Comparison of ENCODE assay signal across 17 cellular contexts in genomic region chr2:130319536-130319935, GRCh38. TPM values are rescaled to one million over a fixed set of nuclear protein-coding genes. Genes with fewer than 3 reads are reported as not detected.
DNase-seq lines count a peak whose midpoint lies in the region; ATAC-seq, FAIRE-seq and TF ChIP-seq lines count a peak whose summit lies in the region.
"Had no signal": no experiment of that assay in that cellular context is flagged by ENCODE, and none has a peak within 500 bp of the region (broad histone marks: within the 10 kb centered on the region; RNA-seq: fewer than 3 reads in every experiment).

No MANE protein-coding gene starts in this region.

- no peak for TF ChIP-seq EP300 in HepG2 (IDR thresholded peaks at IDR 0.05; ENCODE audit: low read depth in 2 of 2, low read length in 2 of 2)
- TF ChIP-seq EP300 in HepG2 (CRISPR knock-in tag; IDR thresholded peaks at IDR 0.05; ENCODE audit: borderline replicate concordance), result no peak

- H3K27ac ChIP-seq in HepG2 (ENCODE audit: extremely low read length, insufficient read depth, low read length), result no peak overlapping the region
- no peak overlapping the region for H3K27ac ChIP-seq in right lobe of liver
- no peak overlapping the region for H3K27ac ChIP-seq in RWPE1
- no peak overlapping the region for H3K27ac ChIP-seq in SJCRH30
- H3K27ac ChIP-seq in prostate gland, result no peak overlapping the region
- H3K27ac ChIP-seq: HL-60 had no signal

- H3K4me1 ChIP-seq in HepG2 (ENCODE audit: insufficient read depth, low read length) (peaks cover 14% of the 10 kb centered on the region), right lobe of liver (no peaks in the 10 kb centered on the region), SJCRH30 (no peaks in the 10 kb centered on the region), prostate gland (replicated peaks) (no peaks in the 10 kb centered on the region)

- H3K9ac ChIP-seq in HepG2 (ENCODE audit: insufficient read depth, low read depth, low read length), result no peak overlapping the region

- TF ChIP-seq RAD21 in HepG2 (CRISPR knock-in tag; IDR thresholded peaks at IDR 0.05), result no peak

- no peaks in the 10 kb centered on the region for H4K20me1 ChIP-seq in HepG2 (ENCODE audit: insufficient read depth, low read length)

- H3K4me3 ChIP-seq in HepG2 (replicated peaks in 1 of 3; ENCODE audit: insufficient read depth in 1 of 3, low read depth in 2 of 3, low read length in 3 of 3) (no peak overlapping the region), right lobe of liver (no peak overlapping the region), epithelial cell of esophagus (ENCODE audit: low read length) (no peak overlapping the region), SJCRH30 (no peak overlapping the region), prostate gland (no peak overlapping the region)

- H3K4me2 ChIP-seq in HepG2 (ENCODE audit: low read depth, low read length), result no peak overlapping the region

- no peak for TF ChIP-seq POLR2A in HepG2 (IDR thresholded peaks at IDR 0.05; ENCODE audit: insufficient read depth in 1 of 2, low read depth in 2 of 2, low read length in 2 of 2)
- TF ChIP-seq POLR2A in right lobe of liver (IDR thresholded peaks at IDR 0.05), result no peak
- TF ChIP-seq POLR2A in prostate gland (IDR thresholded peaks at IDR 0.05), result no peak

- no peak for TF ChIP-seq CTCF in HepG2 (CRISPR knock-in tag; IDR thresholded peaks at IDR 0.05)
- TF ChIP-seq CTCF in right lobe of liver (IDR thresholded peaks at IDR 0.05), result no peak
- TF ChIP-seq CTCF in RWPE1 (conservative IDR thresholded peaks at IDR 0.05; ENCODE audit: low read depth), result no peak
- TF ChIP-seq CTCF in epithelial cell of esophagus (IDR thresholded peaks at IDR 0.05; ENCODE audit: insufficient read depth, low read depth, low read length, missing control alignments), result no peak
- TF ChIP-seq CTCF in prostate gland (IDR thresholded peaks at IDR 0.05), result no peak

- CTCF ChIA-PET in HepG2 (lab: Yijun Ruan, JAX; ENCODE audit: low intra/inter-chr PET ratio, low total read pairs), result no interaction called here
- CTCF ChIA-PET in RWPE1 (lab: Yijun Ruan, JAX), result no interaction called here

- no peaks in the 10 kb centered on the region; a peak in 2 of 5 replicates for H3K27me3 ChIP-seq in HepG2 (ENCODE audit: control insufficient read depth in 1 of 2, insufficient read depth in 2 of 2, low read length in 2 of 2)
- no peaks in the 10 kb centered on the region for H3K27me3 ChIP-seq in right lobe of liver
- H3K27me3 ChIP-seq in SJCRH30, result peaks cover 8% of the 10 kb centered on the region; the same call in 1 of the 2 replicates
- H3K27me3 ChIP-seq in prostate gland (replicated peaks; ENCODE audit: insufficient read depth), result no peaks in the 10 kb centered on the region

- no peak overlapping the region for H2AFZ ChIP-seq in HepG2 (ENCODE audit: low read length)

- FAIRE-seq in HepG2 (lab: Jason Lieb, UNC), result no peak
- FAIRE-seq: GM12892, GM19239, H1 had no signal

- intact Hi-C loops in HepG2 (cut with micrococcal nuclease; ENCODE audit: unreplicated experiment) (no loop called here), right lobe of liver (cut with DNase I) (no loop called here), prostate gland (cut with DNase I) (no loop called here)

- H3K79me2 ChIP-seq in HepG2 (ENCODE audit: insufficient read depth, low read length), result no peaks in the 10 kb centered on the region

- H3K36me3 ChIP-seq in HepG2 (replicated peaks in 1 of 2; ENCODE audit: control insufficient read depth in 1 of 2, insufficient read depth in 2 of 2, low read length in 2 of 2), result no peaks in the 10 kb centered on the region
- no peaks in the 10 kb centered on the region for H3K36me3 ChIP-seq in right lobe of liver
- no peaks in the 10 kb centered on the region for H3K36me3 ChIP-seq in SJCRH30
- no peaks in the 10 kb centered on the region for H3K36me3 ChIP-seq in prostate gland

- in situ Hi-C loops in HepG2 (cut with HindIII; ENCODE audit: extremely low pct_ligation_motif_present, low pct_unique_long_range_greater_than_20kb), result no loop called here

- BruUV-seq in HepG2 (replicated peaks; lab: Mats Ljungman, UMichigan), result no TSS peak

- DNase-seq in HepG2 (ENCODE audit: low spot score), result no peak
- DNase-seq in right lobe of liver, result no peak
- peak; percentile 5 for DNase-seq in RWPE1 (ENCODE audit: low spot score)
- DNase-seq in epithelial cell of esophagus (ENCODE audit: low read depth), result peak; percentile 68
- DNase-seq in SJCRH30, result no peak
- no peak for DNase-seq in prostate gland (ENCODE audit: low spot score)
- no peak for DNase-seq in MV-4-11 (lab: John Stamatoyannopoulos, UW)
- DNase-seq: C1 segment of cervical spinal cord; CD4-positive, alpha-beta T cell; DMS79; EL; GDM1; HCEC 1CT had no signal

- POLR2A ChIA-PET in HepG2 (lab: Yijun Ruan, JAX) (no interaction called here), RWPE1 (lab: Yijun Ruan, JAX; ENCODE audit: low non-redundant PET) (no interaction called here)

- 32% methylated on average over 3 of the region's 3 CpGs for WGBS in HepG2 (ENCODE audit: low lambda C conversion rate)
- 64% methylated on average over 3 of the region's 3 CpGs for WGBS in right lobe of liver (ENCODE audit: insufficient coverage, low coverage, low lambda C conversion rate, missing lambda C conversion rate)
- 80% methylated on average over 3 of the region's 3 CpGs for WGBS in prostate gland

- no peaks in the 10 kb centered on the region for H3K9me3 ChIP-seq in HepG2 (ENCODE audit: low read length)
- no peaks in the 10 kb centered on the region for H3K9me3 ChIP-seq in right lobe of liver
- no peaks in the 10 kb centered on the region for H3K9me3 ChIP-seq in SJCRH30 (replicated peaks)
- H3K9me3 ChIP-seq in prostate gland, result no peaks in the 10 kb centered on the region

- ATAC-seq in HepG2 (no peak), right lobe of liver (no peak)

TF ChIP-seq in HepG2, 621 proteins besides CTCF, POLR2A, EP300 and RAD21 (continues in another document):
- TF ChIP-seq RAD51 (IDR thresholded peaks at IDR 0.05; ENCODE audit: borderline replicate concordance) (peak; percentile 62; the same call in 1 of the 2 replicates), CBFB (CRISPR knock-in tag; IDR thresholded peaks at IDR 0.05) (no peak)

RNA-seq across cellular contexts. Expression of gene IMP4, which starts 23.2 kb away (rescaled TPM):
- total RNA-seq in HepG2 (2016; rRNA removed; fragmentation: Illumina TruSeq; extraction: Trizol), result 142 and 153 TPM in 2 replicates
- 85.2 and 85.6 TPM in 2 replicates for total RNA-seq in HepG2 (2016; cell fraction: cytosol; rRNA removed; fragmentation: Illumina TruSeq; extraction: Trizol; ENCODE audit: low read depth)
- total RNA-seq in HepG2 (2016; cell fraction: insoluble cytoplasmic fraction; rRNA removed; fragmentation: Illumina TruSeq; extraction: Trizol), result 148 and 152 TPM in 2 replicates
- 114 and 119 TPM in 2 replicates for total RNA-seq in HepG2 (2016; cell fraction: membrane; rRNA removed; fragmentation: Illumina TruSeq; extraction: Trizol)
- 83.0 and 87.0 TPM in 2 replicates for total RNA-seq in HepG2 (2016; cell fraction: nucleus; rRNA removed; fragmentation: Illumina TruSeq; extraction: Trizol)
- polyA plus RNA-seq in HepG2 (2011; rRNA removed), result 158 and 167 TPM in 2 replicates
- 161 and 264 TPM in 2 replicates for polyA plus RNA-seq in HepG2 (2011; cell fraction: cytosol; rRNA removed)
- polyA plus RNA-seq in HepG2 (2011; cell fraction: nucleus; rRNA removed), result 321 and 379 TPM in 2 replicates
- polyA plus RNA-seq in HepG2 (2012), result 91.4 and 129 TPM in 2 replicates
- polyA plus RNA-seq in HepG2 (2016; cell fraction: cytosol; fragmentation: Illumina TruSeq; extraction: Trizol; ENCODE audit: low read depth), result 122 and 142 TPM in 2 replicates
- polyA plus RNA-seq in HepG2 (2016; cell fraction: insoluble cytoplasmic fraction; fragmentation: Illumina TruSeq; extraction: Trizol; ENCODE audit: low read depth), result 167 and 186 TPM in 2 replicates
- 126 and 131 TPM in 2 replicates for polyA plus RNA-seq in HepG2 (2016; cell fraction: membrane; fragmentation: Illumina TruSeq; extraction: Trizol; ENCODE audit: low read depth)
- 177 and 185 TPM in 2 replicates for polyA plus RNA-seq in HepG2 (2016; cell fraction: nucleus; fragmentation: Illumina TruSeq; extraction: Trizol; ENCODE audit: insufficient read depth, low read depth)
- polyA minus RNA-seq in HepG2 (2011; rRNA and poly(A)+ RNA removed; ENCODE audit: low replicate concordance), result 143 and 197 TPM in 2 replicates
- polyA minus RNA-seq in HepG2 (2011; cell fraction: cytosol; rRNA and poly(A)+ RNA removed), result 41.3 and 41.8 TPM in 2 replicates
- 91.3 and 103 TPM in 2 replicates for polyA minus RNA-seq in HepG2 (2011; cell fraction: nucleus; rRNA and poly(A)+ RNA removed)
- total RNA-seq in right lobe of liver, result 100 to 1,000 TPM in 2 of 6 experiments, 10 to 100 TPM in 4; 43.1 to 136 (median 56.7) TPM
- total RNA-seq in SJCRH30 (2014; rRNA removed; shearing (Covaris generic)), result 74.0 and 77.6 TPM in 2 replicates
- 100 to 1,000 TPM in 1 of 2 donors, 10 to 100 TPM in 1; 71.4 to 106 TPM for total RNA-seq in prostate gland

RNA-seq across cellular contexts. Expression of gene PTPN18, which starts 36.3 kb away (rescaled TPM):
- total RNA-seq in HepG2 (2016; rRNA removed; fragmentation: Illumina TruSeq; extraction: Trizol) (10.8 and 14.8 TPM in 2 replicates), right lobe of liver (10 to 100 TPM; 25.6 to 43.5 (median 30.3) TPM), prostate gland (10 to 100 TPM; 37.1 to 93.6 TPM)
- total RNA-seq in HepG2 (2016; cell fraction: cytosol; rRNA removed; fragmentation: Illumina TruSeq; extraction: Trizol; ENCODE audit: low read depth), result 8.0 and 13.0 TPM in 2 replicates
- total RNA-seq in HepG2 (2016; cell fraction: insoluble cytoplasmic fraction; rRNA removed; fragmentation: Illumina TruSeq; extraction: Trizol), result 7.6 and 15.8 TPM in 2 replicates
- total RNA-seq in HepG2 (2016; cell fraction: membrane; rRNA removed; fragmentation: Illumina TruSeq; extraction: Trizol), result 16.2 and 20.0 TPM in 2 replicates
- total RNA-seq in HepG2 (2016; cell fraction: nucleus; rRNA removed; fragmentation: Illumina TruSeq; extraction: Trizol), result 20.9 and 28.1 TPM in 2 replicates
- 39.5 and 39.6 TPM in 2 replicates for polyA plus RNA-seq in HepG2 (2011; rRNA removed)
- polyA plus RNA-seq in HepG2 (2011; cell fraction: cytosol; rRNA removed), result 19.5 and 25.1 TPM in 2 replicates
- 126 and 152 TPM in 2 replicates for polyA plus RNA-seq in HepG2 (2011; cell fraction: nucleus; rRNA removed)
- 18.3 and 19.5 TPM in 2 replicates for polyA plus RNA-seq in HepG2 (2012)
- polyA plus RNA-seq in HepG2 (2016; cell fraction: cytosol; fragmentation: Illumina TruSeq; extraction: Trizol; ENCODE audit: low read depth), result 10.6 and 15.8 TPM in 2 replicates
- polyA plus RNA-seq in HepG2 (2016; cell fraction: insoluble cytoplasmic fraction; fragmentation: Illumina TruSeq; extraction: Trizol; ENCODE audit: low read depth), result 14.2 and 24.0 TPM in 2 replicates
- polyA plus RNA-seq in HepG2 (2016; cell fraction: membrane; fragmentation: Illumina TruSeq; extraction: Trizol; ENCODE audit: low read depth), result 22.4 and 27.8 TPM in 2 replicates
- 91.6 and 101 TPM in 2 replicates for polyA plus RNA-seq in HepG2 (2016; cell fraction: nucleus; fragmentation: Illumina TruSeq; extraction: Trizol; ENCODE audit: insufficient read depth, low read depth)
- polyA minus RNA-seq in HepG2 (2011; rRNA and poly(A)+ RNA removed; ENCODE audit: low replicate concordance), result 47.1 and 49.5 TPM in 2 replicates
- 13.8 and 15.2 TPM in 2 replicates for polyA minus RNA-seq in HepG2 (2011; cell fraction: cytosol; rRNA and poly(A)+ RNA removed)
- 62.4 and 69.0 TPM in 2 replicates for polyA minus RNA-seq in HepG2 (2011; cell fraction: nucleus; rRNA and poly(A)+ RNA removed)
- total RNA-seq in SJCRH30 (2014; rRNA removed; shearing (Covaris generic)), result 15.4 and 18.6 TPM in 2 replicates

Comparison
In these comparisons a context has a peak if more than half of its experiments do, and no peak if none do; other contexts are left out.
1. DNase-seq: peak in RWPE1 (single experiment) and epithelial cell of esophagus (single experiment); none in HepG2 (single experiment), right lobe of liver (0 of 3), SJCRH30 (0 of 2), prostate gland (single experiment) and MV-4-11 (single experiment).